In the genomic region with DNA sequence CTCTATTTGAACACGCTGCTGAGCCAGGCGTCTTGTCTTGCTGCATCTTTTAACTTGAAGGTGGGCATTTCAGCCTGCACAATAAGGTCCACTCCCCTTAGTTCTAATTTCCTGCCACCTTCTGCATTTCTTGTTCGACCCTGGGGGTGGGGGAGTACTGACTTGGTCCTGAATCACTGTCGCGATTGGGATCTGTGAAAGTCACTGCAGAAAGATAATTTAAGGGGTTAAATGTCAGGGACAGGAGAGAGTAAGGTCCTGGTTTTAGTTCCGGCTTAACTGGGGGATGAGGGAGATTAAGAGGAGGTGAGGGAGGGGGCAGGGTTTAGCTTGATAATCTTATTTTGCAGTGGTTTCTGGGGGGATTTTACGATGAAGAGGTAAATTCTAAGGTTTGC, we compare ENCODE assay signal across 9 cellular contexts.
DNase-seq lines count a peak whose midpoint lies in the region; ATAC-seq and TF ChIP-seq lines count a peak whose summit lies in the region.
"Had no signal": no experiment of that assay in that cellular context is flagged by ENCODE, and none has a peak within 500 bp of the region (broad histone marks: within the 10 kb centered on the region; RNA-seq: fewer than 3 reads in every experiment).

No MANE protein-coding gene starts in this region.

- no peak for ATAC-seq in GM21447 (IDR thresholded peaks at IDR 0.05; ENCODE audit: unreplicated experiment)
- no peak for ATAC-seq in GM19324 (IDR thresholded peaks at IDR 0.05; ENCODE audit: low FRiP score, unreplicated experiment)
- no peak for ATAC-seq in GM18502 (IDR thresholded peaks at IDR 0.05; ENCODE audit: poor library complexity, unreplicated experiment)

- peak overlapping the region; percentile 39 for H2BK5ac ChIP-seq in neuronal stem cell (ENCODE audit: low read length)

- peak overlapping the region; percentile 18 for H2BK120ac ChIP-seq in neuronal stem cell (ENCODE audit: low read depth, low read length)

- no peak for TF ChIP-seq CTCF in C4-2B (conservative IDR thresholded peaks at IDR 0.05)
- no peak for TF ChIP-seq CTCF in endodermal cell (conservative IDR thresholded peaks at IDR 0.05)

- WGBS in endodermal cell (ENCODE audit: insufficient coverage in 1 of 2, insufficient read length in 1 of 2), 2 experiments = 26 to 27% methylated on average over 5 to 7 of the region's 7 CpGs
- WGBS in neuronal stem cell (ENCODE audit: extremely low coverage in 2 of 2, insufficient read length in 2 of 2, insufficient replicate concordance in 1 of 2), 2 donors = no CpG with 5 or more reads among the region's 7 CpGs

- H4K91ac ChIP-seq in neuronal stem cell (ENCODE audit: low read depth, low read length, poor library complexity) = no peak overlapping the region

- H3K4me3 Mint-ChIP-seq in endodermal cell = peak overlapping the region; percentile 65

- no peak overlapping the region for H3K4ac ChIP-seq in neuronal stem cell (ENCODE audit: low read length)

- no peak overlapping the region for H3K23ac ChIP-seq in neuronal stem cell (ENCODE audit: low read depth, low read length, poor library complexity)

- H2AK5ac ChIP-seq in neuronal stem cell (ENCODE audit: low read depth, low read length) = peak overlapping the region; percentile 56

- peak overlapping the region; percentile 49 for H2BK15ac ChIP-seq in neuronal stem cell (ENCODE audit: low read length)

- H3K4me1 ChIP-seq in endodermal cell (ENCODE audit: control insufficient read depth, insufficient read depth, low read length) (peaks cover 4% of the 10 kb centered on the region), neuronal stem cell (ENCODE audit: control insufficient read depth in 2 of 2, insufficient read depth in 1 of 2, low read depth in 1 of 2, low read length in 2 of 2) (peaks cover 38 to 44% of the 10 kb centered on the region in 2 donors)

- peak overlapping the region; percentile 71 for H3K9ac ChIP-seq in endodermal cell (ENCODE audit: extremely low read depth, low read length, poor library complexity, severe bottlenecking)
- no peak overlapping the region for H3K9ac ChIP-seq in neuronal stem cell (ENCODE audit: low read depth, low read length, poor library complexity)

- no peaks in the 10 kb centered on the region for H3K79me1 ChIP-seq in neuronal stem cell (ENCODE audit: low read depth, low read length)

- H3K9me3 ChIP-seq in endodermal cell (ENCODE audit: control insufficient read depth, low read length) (no peaks in the 10 kb centered on the region), neuronal stem cell (replicated peaks in 1 of 2; ENCODE audit: control insufficient read depth in 2 of 2, insufficient read depth in 1 of 2, low read depth in 1 of 2, low read length in 2 of 2) (peaks cover 0 to 3% of the 10 kb centered on the region in 2 donors)

- H3K27ac Mint-ChIP-seq in endodermal cell = peak overlapping the region; percentile 75

- H3K4me3 ChIP-seq in endodermal cell (ENCODE audit: low read length) = peak overlapping the region; percentile 86
- H3K4me3 ChIP-seq in neuronal stem cell (ENCODE audit: low read length in 2 of 2) = peak overlapping the region; percentile 20 to 55

- H3K18ac ChIP-seq in neuronal stem cell (ENCODE audit: low read length) = peak overlapping the region; percentile 88

- peak overlapping the region; percentile 69 for H3K4me2 ChIP-seq in neuronal stem cell (ENCODE audit: insufficient read depth, low read length, poor library complexity, severe bottlenecking)

- H3K36me3 ChIP-seq in endodermal cell (ENCODE audit: control insufficient read depth, insufficient read depth, low read length) (no peaks in the 10 kb centered on the region), neuronal stem cell (replicated peaks in 1 of 2; ENCODE audit: control insufficient read depth in 2 of 2, insufficient read depth in 2 of 2, low read length in 2 of 2) (no peaks in the 10 kb centered on the region)

- H4K8ac ChIP-seq in neuronal stem cell (ENCODE audit: low read depth, low read length) = no peak overlapping the region

- H3K36me3 Mint-ChIP-seq in endodermal cell (ENCODE audit: low read depth) = peaks cover 3% of the 10 kb centered on the region

- H3K27me3 ChIP-seq in endodermal cell (ENCODE audit: control insufficient read depth, insufficient read depth, low read length, poor library complexity, severe bottlenecking) (peaks cover 5% of the 10 kb centered on the region), neuronal stem cell (ENCODE audit: control insufficient read depth in 3 of 3, insufficient read depth in 3 of 3, low read depth in 1 of 3, low read length in 3 of 3) (no peaks in the 10 kb centered on the region)

- no peaks in the 10 kb centered on the region for H3K9me3 Mint-ChIP-seq in endodermal cell

- peaks cover 3% of the 10 kb centered on the region for H3K27me3 Mint-ChIP-seq in endodermal cell (ENCODE audit: insufficient read depth)

- no peak overlapping the region for H2BK12ac ChIP-seq in neuronal stem cell (ENCODE audit: low read length)

- H3K27ac ChIP-seq in C4-2B (peak overlapping the region; percentile 71), endodermal cell (ENCODE audit: low read depth, low read length) (peak overlapping the region; percentile 54), neuronal stem cell (replicated peaks; ENCODE audit: low read length) (peak overlapping the region; percentile 94)
- H3K27ac ChIP-seq: epithelial cell of prostate had no signal

- H3K4me1 Mint-ChIP-seq in endodermal cell = peaks cover 57% of the 10 kb centered on the region

- H3K14ac ChIP-seq in neuronal stem cell (ENCODE audit: low read length) = no peak overlapping the region

- DNase-seq in NCI-H82 treated with DMSO at 0.1 percent for 48 hours (lab: John Stamatoyannopoulos, UW; ENCODE audit: unreplicated experiment) (peak; percentile 69), endodermal cell (no peak), neuronal stem cell (ENCODE audit: low spot score) (no peak), AG20443 (ENCODE audit: low spot score) (no peak)

- H2AFZ ChIP-seq in neuronal stem cell (ENCODE audit: low read length) = peak overlapping the region; percentile 88
